Comparison of ENCODE assay signal across 11 cellular contexts in genomic region chr17:17055286-17056166, GRCh38. TPM values are rescaled to one million over a fixed set of nuclear protein-coding genes. Genes with fewer than 3 reads are reported as not detected.
DNase-seq lines count a peak whose midpoint lies in the region; ATAC-seq, FAIRE-seq and TF ChIP-seq lines count a peak whose summit lies in the region.
"Had no signal": no experiment of that assay in that cellular context is flagged by ENCODE, and none has a peak within 500 bp of the region (broad histone marks: within the 10 kb centered on the region; RNA-seq: fewer than 3 reads in every experiment).

No MANE protein-coding gene starts in this region.

- in situ Hi-C loops in HepG2 (cut with HindIII; ENCODE audit: extremely low pct_ligation_motif_present, low pct_unique_long_range_greater_than_20kb): no loop called here

- no peak overlapping the region for H3K27ac ChIP-seq in CD8-positive, alpha-beta memory T cell (ENCODE audit: low read depth, low read length)
- H3K27ac ChIP-seq in rectal smooth muscle tissue (ENCODE audit: low read depth, low read length) (peak overlapping the region; percentile 52), HepG2 (ENCODE audit: extremely low read length, insufficient read depth, low read length) (no peak overlapping the region)
- H3K27ac ChIP-seq: WERI-Rb-1 had no signal

- H3K4me1 ChIP-seq in CD8-positive, alpha-beta memory T cell (ENCODE audit: insufficient read depth, low read length): peaks cover 18% of the 10 kb centered on the region
- H3K4me1 ChIP-seq in rectal smooth muscle tissue (ENCODE audit: control insufficient read depth, insufficient read depth, low read length) (peaks cover 22% of the 10 kb centered on the region), HepG2 (ENCODE audit: insufficient read depth, low read length) (peaks cover 27% of the 10 kb centered on the region)

- CTCF ChIA-PET in CD8-positive, alpha-beta memory T cell (lab: Charles Lee): no interaction called here
- CTCF ChIA-PET in WTC11 (lab: Charles Lee): interaction anchor here (0.7 to 4.2 kb wide), 9 partner anchors 10 to 91 kb away, joined by 3 to 21 read pairs (median 3); no protein-coding TSS in a partner anchor
- CTCF ChIA-PET in HepG2 (lab: Yijun Ruan, JAX; ENCODE audit: low intra/inter-chr PET ratio, low total read pairs): no interaction called here

- no peaks in the 10 kb centered on the region for H3K9me3 Mint-ChIP-seq in CD8-positive, alpha-beta memory T cell
- H3K9me3 Mint-ChIP-seq in WTC11: no peaks in the 10 kb centered on the region
- H3K9me3 Mint-ChIP-seq in activated naive CD8-positive, alpha-beta T cell treated with anti-CD3 and anti-CD28 coated beads for 36 hours: no peaks in the 10 kb centered on the region
- no peaks in the 10 kb centered on the region for H3K9me3 Mint-ChIP-seq in activated T-helper 2 cell treated with anti-CD3 and anti-CD28 coated beads, Interferon-gamma antibody, Interleukin-2, Interleukin-4, amounts not matched to agents 10 μg/mL and 5 μg/mL and 100 μg/mL, durations not matched to agents 14 hours and 24 hours and 36 hours

- H4K20me1 ChIP-seq in HepG2 (ENCODE audit: insufficient read depth, low read length): peaks cover 6% of the 10 kb centered on the region; the same call in 1 of the 2 replicates

- H3K4me2 ChIP-seq in HepG2 (ENCODE audit: low read depth, low read length): no peak overlapping the region

- peaks cover 41% of the 10 kb centered on the region for H3K79me2 ChIP-seq in HepG2 (ENCODE audit: insufficient read depth, low read length)

- 98% methylated on average over 12 of the region's 16 CpGs for WGBS in HepG2 (ENCODE audit: low lambda C conversion rate)

- TF ChIP-seq CTCF in WTC11 (IDR thresholded peaks at IDR 0.05): no peak
- no peak for TF ChIP-seq CTCF in HepG2 (CRISPR knock-in tag; IDR thresholded peaks at IDR 0.05)

- no peaks in the 10 kb centered on the region for H3K27me3 Mint-ChIP-seq in CD8-positive, alpha-beta memory T cell
- no peaks in the 10 kb centered on the region for H3K27me3 Mint-ChIP-seq in WTC11 (ENCODE audit: low read depth)
- H3K27me3 Mint-ChIP-seq in activated naive CD8-positive, alpha-beta T cell treated with anti-CD3 and anti-CD28 coated beads for 36 hours: no peaks in the 10 kb centered on the region
- H3K27me3 Mint-ChIP-seq in activated T-helper 2 cell treated with anti-CD3 and anti-CD28 coated beads, Interferon-gamma antibody, Interleukin-2, Interleukin-4, amounts not matched to agents 10 μg/mL and 5 μg/mL and 100 μg/mL, durations not matched to agents 14 hours and 24 hours and 36 hours (ENCODE audit: low read depth): no peaks in the 10 kb centered on the region
- H3K27me3 Mint-ChIP-seq: activated naive CD8-positive, alpha-beta T cell had no signal

- POLR2A ChIA-PET in CD8-positive, alpha-beta memory T cell (lab: Charles Lee): no interaction called here
- POLR2A ChIA-PET in WTC11 (lab: Charles Lee) (interaction anchor here (0.5 kb wide), 1 partner anchor 379 kb away, joined by 4 read pairs; no protein-coding TSS in a partner anchor), HepG2 (lab: Yijun Ruan, JAX) (no interaction called here)

- H3K27me3 ChIP-seq in CD8-positive, alpha-beta memory T cell (ENCODE audit: insufficient read depth, low read length, poor library complexity, severe bottlenecking): no peaks in the 10 kb centered on the region
- H3K27me3 ChIP-seq in rectal smooth muscle tissue (ENCODE audit: control insufficient read depth, insufficient read depth, low read length) (no peaks in the 10 kb centered on the region), HepG2 (ENCODE audit: control insufficient read depth in 1 of 2, insufficient read depth in 2 of 2, low read length in 2 of 2) (no peaks in the 10 kb centered on the region)

- DNase-seq in CD8-positive, alpha-beta memory T cell: no peak
- DNase-seq in WTC11 (ENCODE audit: low spot score) (peak; percentile 7), Right ventricle myocardium superior (no peak), HepG2 (ENCODE audit: low spot score) (no peak), anterior cingulate cortex (lab: John Stamatoyannopoulos, UW) (no peak)
- no peak for DNase-seq in activated naive CD8-positive, alpha-beta T cell treated with anti-CD3 and anti-CD28 coated beads for 36 hours
- DNase-seq in activated T-helper 2 cell treated with anti-CD3 and anti-CD28 coated beads, Interferon-gamma antibody, Interleukin-2, Interleukin-4, amounts not matched to agents 10 μg/mL and 5 μg/mL and 100 μg/mL, durations not matched to agents 14 hours and 24 hours and 36 hours (ENCODE audit: low spot score): no peak
- DNase-seq: KBM-7, WERI-Rb-1 had no signal

- TF ChIP-seq POLR2A in HepG2 (IDR thresholded peaks at IDR 0.05; ENCODE audit: insufficient read depth in 1 of 2, low read depth in 2 of 2, low read length in 2 of 2): no peak

- no TSS peak for BruUV-seq in HepG2 (replicated peaks; lab: Mats Ljungman, UMichigan)

- intact Hi-C loops in Right ventricle myocardium superior (cut with DNase I) (no loop called here), HepG2 (cut with micrococcal nuclease; ENCODE audit: unreplicated experiment) (no loop called here)
- intact Hi-C loops in activated T-helper 2 cell treated with anti-CD3 and anti-CD28 coated beads, Interferon-gamma antibody, Interleukin-2, Interleukin-4, amounts not matched to agents 10 μg/mL and 5 μg/mL and 100 μg/mL, durations not matched to agents 14 hours and 24 hours and 36 hours (cut with micrococcal nuclease): no loop called here

- H3K4me3 ChIP-seq in CD8-positive, alpha-beta memory T cell (ENCODE audit: low read length): no peak overlapping the region
- H3K4me3 ChIP-seq in rectal smooth muscle tissue (ENCODE audit: low read length) (no peak overlapping the region), HepG2 (replicated peaks in 1 of 3; ENCODE audit: insufficient read depth in 1 of 3, low read depth in 2 of 3, low read length in 3 of 3) (no peak overlapping the region)

- H3K4me1 Mint-ChIP-seq in CD8-positive, alpha-beta memory T cell: peaks cover 34 to 77% (median 39%) of the 10 kb centered on the region in 3 donors
- H3K4me1 Mint-ChIP-seq in WTC11: peaks cover 30% of the 10 kb centered on the region
- peaks cover 28% of the 10 kb centered on the region for H3K4me1 Mint-ChIP-seq in activated naive CD8-positive, alpha-beta T cell treated with anti-CD3 and anti-CD28 coated beads for 36 hours
- H3K4me1 Mint-ChIP-seq in activated T-helper 2 cell treated with anti-CD3 and anti-CD28 coated beads, Interferon-gamma antibody, Interleukin-2, Interleukin-4, amounts not matched to agents 10 μg/mL and 5 μg/mL and 100 μg/mL, durations not matched to agents 14 hours and 24 hours and 36 hours (ENCODE audit: low read depth): peaks cover 17% of the 10 kb centered on the region

- no peak overlapping the region for H3K4me3 Mint-ChIP-seq in CD8-positive, alpha-beta memory T cell
- H3K4me3 Mint-ChIP-seq in WTC11: no peak overlapping the region
- no peak overlapping the region for H3K4me3 Mint-ChIP-seq in activated naive CD8-positive, alpha-beta T cell treated with anti-CD3 and anti-CD28 coated beads for 36 hours
- H3K4me3 Mint-ChIP-seq in activated T-helper 2 cell treated with anti-CD3 and anti-CD28 coated beads, Interferon-gamma antibody, Interleukin-2, Interleukin-4, amounts not matched to agents 10 μg/mL and 5 μg/mL and 100 μg/mL, durations not matched to agents 14 hours and 24 hours and 36 hours (ENCODE audit: low read depth): no peak overlapping the region
- H3K4me3 Mint-ChIP-seq: activated naive CD8-positive, alpha-beta T cell had no signal

- peak; percentile 54 for ATAC-seq in WTC11
- ATAC-seq in Right ventricle myocardium superior (ENCODE audit: poor library complexity): peak; percentile 58
- no peak for ATAC-seq in HepG2

- FAIRE-seq in HepG2 (lab: Jason Lieb, UNC): no peak

- no peaks in the 10 kb centered on the region for H3K9me3 ChIP-seq in CD8-positive, alpha-beta memory T cell (ENCODE audit: low read length)
- no peaks in the 10 kb centered on the region for H3K9me3 ChIP-seq in HepG2 (ENCODE audit: low read length)

- no peak overlapping the region for H3K9ac ChIP-seq in rectal smooth muscle tissue (ENCODE audit: low read length)
- H3K9ac ChIP-seq in HepG2 (ENCODE audit: insufficient read depth, low read depth, low read length): no peak overlapping the region

- peaks cover 0 to 24% (median under 1%) of the 10 kb centered on the region in 3 donors for H3K36me3 Mint-ChIP-seq in CD8-positive, alpha-beta memory T cell
- peaks cover 5% of the 10 kb centered on the region; the same call in 1 of the 2 replicates for H3K36me3 Mint-ChIP-seq in WTC11
- H3K36me3 Mint-ChIP-seq in activated naive CD8-positive, alpha-beta T cell treated with anti-CD3 and anti-CD28 coated beads for 36 hours: no peaks in the 10 kb centered on the region
- peaks cover 2% of the 10 kb centered on the region for H3K36me3 Mint-ChIP-seq in activated T-helper 2 cell treated with anti-CD3 and anti-CD28 coated beads, Interferon-gamma antibody, Interleukin-2, Interleukin-4, amounts not matched to agents 10 μg/mL and 5 μg/mL and 100 μg/mL, durations not matched to agents 14 hours and 24 hours and 36 hours (ENCODE audit: low read depth)
- H3K36me3 Mint-ChIP-seq: activated naive CD8-positive, alpha-beta T cell had no signal

- no peak overlapping the region for H2AFZ ChIP-seq in HepG2 (ENCODE audit: low read length)

- H3K36me3 ChIP-seq in CD8-positive, alpha-beta memory T cell (ENCODE audit: insufficient read depth, low read length): no peaks in the 10 kb centered on the region
- H3K36me3 ChIP-seq in rectal smooth muscle tissue (ENCODE audit: control insufficient read depth, insufficient read depth, low read length) (peaks cover 6% of the 10 kb centered on the region), HepG2 (replicated peaks in 1 of 2; ENCODE audit: control insufficient read depth in 1 of 2, insufficient read depth in 2 of 2, low read length in 2 of 2) (peaks cover 2 to 6% of the 10 kb centered on the region in 2 experiments; a peak in 2 of 5 replicates)

- TF ChIP-seq EP300 in HepG2 (IDR thresholded peaks at IDR 0.05; ENCODE audit: low read depth in 2 of 2, low read length in 2 of 2): no peak
- TF ChIP-seq EP300 in HepG2 (CRISPR knock-in tag; IDR thresholded peaks at IDR 0.05; ENCODE audit: borderline replicate concordance): no peak

- no peak for TF ChIP-seq RAD21 in HepG2 (CRISPR knock-in tag; IDR thresholded peaks at IDR 0.05)

- H3K27ac Mint-ChIP-seq in CD8-positive, alpha-beta memory T cell: peak overlapping the region in 5 of 8 donors; percentile 29 to 91 (median 43)
- no peak overlapping the region; the same call in 1 of the 2 replicates for H3K27ac Mint-ChIP-seq in WTC11
- no peak overlapping the region for H3K27ac Mint-ChIP-seq in activated naive CD8-positive, alpha-beta T cell treated with anti-CD3 and anti-CD28 coated beads for 36 hours
- no peak overlapping the region for H3K27ac Mint-ChIP-seq in activated T-helper 2 cell treated with anti-CD3 and anti-CD28 coated beads, Interferon-gamma antibody, Interleukin-2, Interleukin-4, amounts not matched to agents 10 μg/mL and 5 μg/mL and 100 μg/mL, durations not matched to agents 14 hours and 24 hours and 36 hours
- H3K27ac Mint-ChIP-seq: activated naive CD8-positive, alpha-beta T cell had no signal

RNA-seq across cellular contexts. Expression of gene MPRIP, which starts 13.3 kb away (rescaled TPM):
- 100 to 1,000 TPM; 174 to 184 TPM for total RNA-seq in CD8-positive, alpha-beta memory T cell
- polyA plus RNA-seq in CD8-positive, alpha-beta memory T cell: 40.3 TPM
- total RNA-seq in WTC11 (2021): 127 to 140 TPM (median 136 TPM) in 3 replicates
- 280 TPM for total RNA-seq in Right ventricle myocardium superior
- total RNA-seq in HepG2 (2016; rRNA removed; fragmentation: Illumina TruSeq; extraction: Trizol): 43.6 and 50.2 TPM in 2 replicates
- 15.5 and 22.4 TPM in 2 replicates for total RNA-seq in HepG2 (2016; cell fraction: cytosol; rRNA removed; fragmentation: Illumina TruSeq; extraction: Trizol; ENCODE audit: low read depth)
- total RNA-seq in HepG2 (2016; cell fraction: insoluble cytoplasmic fraction; rRNA removed; fragmentation: Illumina TruSeq; extraction: Trizol): 35.4 and 49.2 TPM in 2 replicates
- total RNA-seq in HepG2 (2016; cell fraction: membrane; rRNA removed; fragmentation: Illumina TruSeq; extraction: Trizol): 44.2 and 45.8 TPM in 2 replicates
- total RNA-seq in HepG2 (2016; cell fraction: nucleus; rRNA removed; fragmentation: Illumina TruSeq; extraction: Trizol): 44.0 and 52.2 TPM in 2 replicates
- 42.9 and 52.4 TPM in 2 replicates for polyA plus RNA-seq in HepG2 (2011; rRNA removed)
- 27.7 and 33.6 TPM in 2 replicates for polyA plus RNA-seq in HepG2 (2011; cell fraction: cytosol; rRNA removed)
- polyA plus RNA-seq in HepG2 (2011; cell fraction: nucleus; rRNA removed): 64.4 and 73.7 TPM in 2 replicates
- 45.3 and 47.7 TPM in 2 replicates for polyA plus RNA-seq in HepG2 (2012)
- 21.2 and 23.7 TPM in 2 replicates for polyA plus RNA-seq in HepG2 (2016; cell fraction: cytosol; fragmentation: Illumina TruSeq; extraction: Trizol; ENCODE audit: low read depth)
- 54.0 and 64.3 TPM in 2 replicates for polyA plus RNA-seq in HepG2 (2016; cell fraction: insoluble cytoplasmic fraction; fragmentation: Illumina TruSeq; extraction: Trizol; ENCODE audit: low read depth)
- 40.8 and 46.7 TPM in 2 replicates for polyA plus RNA-seq in HepG2 (2016; cell fraction: membrane; fragmentation: Illumina TruSeq; extraction: Trizol; ENCODE audit: low read depth)
- 98.9 and 100 TPM in 2 replicates for polyA plus RNA-seq in HepG2 (2016; cell fraction: nucleus; fragmentation: Illumina TruSeq; extraction: Trizol; ENCODE audit: insufficient read depth, low read depth)
- polyA minus RNA-seq in HepG2 (2011; rRNA and poly(A)+ RNA removed; ENCODE audit: low replicate concordance): 85.4 and 275 TPM in 2 replicates
- polyA minus RNA-seq in HepG2 (2011; cell fraction: cytosol; rRNA and poly(A)+ RNA removed): 31.4 and 37.0 TPM in 2 replicates
- polyA minus RNA-seq in HepG2 (2011; cell fraction: nucleus; rRNA and poly(A)+ RNA removed): 58.5 and 70.9 TPM in 2 replicates
- 100 to 1,000 TPM; 130 to 143 TPM for total RNA-seq in activated naive CD8-positive, alpha-beta T cell treated with anti-CD3 and anti-CD28 coated beads for 36 hours
- total RNA-seq in activated T-helper 2 cell treated with anti-CD3 and anti-CD28 coated beads, Interferon-gamma antibody, Interleukin-2, Interleukin-4, amounts not matched to agents 10 μg/mL and 5 μg/mL and 100 μg/mL, durations not matched to agents 14 hours and 24 hours and 36 hours: 141 and 144 TPM in 2 replicates

Comparison
In these comparisons a context has a peak if more than half of its experiments do, and no peak if none do; other contexts are left out.
1. H3K27ac Mint-ChIP-seq: peak in CD8-positive, alpha-beta memory T cell (5 of 8); none in WTC11 (single experiment), activated naive CD8-positive, alpha-beta T cell treated with anti-CD3 and anti-CD28 coated beads for 36 hours (single experiment) and activated T-helper 2 cell treated with anti-CD3 and anti-CD28 coated beads, Interferon-gamma antibody, Interleukin-2, Interleukin-4, amounts not matched to agents 10 μg/mL and 5 μg/mL and 100 μg/mL, durations not matched to agents 14 hours and 24 hours and 36 hours (single experiment).